8 cellular contexts compared by ENCODE assay signal in the genomic region with DNA sequence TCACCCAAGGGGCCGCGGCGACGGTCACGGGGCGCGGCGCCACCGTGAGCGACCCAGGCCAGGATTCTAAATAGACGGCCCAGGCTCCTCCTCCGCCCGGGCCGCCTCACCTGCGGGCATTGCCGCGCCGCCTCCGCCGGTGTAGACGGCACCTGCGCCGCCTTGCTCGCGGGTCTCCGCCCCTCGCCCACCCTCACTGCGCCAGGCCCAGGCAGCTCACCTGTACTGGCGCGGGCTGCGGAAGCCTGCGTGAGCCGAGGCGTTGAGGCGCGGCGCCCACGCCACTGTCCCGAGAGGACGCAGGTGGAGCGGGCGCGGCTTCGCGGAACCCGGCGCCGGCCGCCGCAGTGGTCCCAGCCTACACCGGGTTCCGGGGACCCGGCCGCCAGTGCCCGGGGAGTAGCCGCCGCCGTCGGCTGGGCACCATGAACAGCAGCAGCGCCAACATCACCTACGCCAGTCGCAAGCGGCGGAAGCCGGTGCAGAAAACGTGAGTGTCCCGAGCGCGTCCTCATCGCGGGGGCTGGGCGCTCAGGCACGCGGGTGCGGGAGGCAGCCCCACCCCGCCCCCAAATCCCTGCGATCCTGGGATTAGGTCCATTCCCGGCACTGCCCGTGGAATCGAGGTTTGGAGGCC. TPM values are rescaled to one million over a fixed set of nuclear protein-coding genes. Genes with fewer than 3 reads are reported as not detected.
A peak's percentile ranks its signal among the peaks of the same experiment; 100 is the strongest.
DNase-seq lines count a peak whose midpoint lies in the region; ATAC-seq and TF ChIP-seq lines count a peak whose summit lies in the region.

No MANE protein-coding gene starts in this region.

- H3K9me3 ChIP-seq in SK-N-MC (ENCODE audit: low read depth, low read length) (no peaks in the 10 kb centered on the region), sigmoid colon (no peaks in the 10 kb centered on the region)

- 0% methylated on average over 80 of the region's 80 CpGs for WGBS in sigmoid colon, 2 donors

- TF ChIP-seq POLR2A in sigmoid colon (IDR thresholded peaks at IDR 0.05), result no peak

- H3K36me3 ChIP-seq in SK-N-MC (ENCODE audit: insufficient read depth, low read length) (no peaks in the 10 kb centered on the region), sigmoid colon (no peaks in the 10 kb centered on the region)

- no peak for DNase-seq in SK-N-MC (ENCODE audit: low read depth, low spot score)
- DNase-seq in activated naive CD8-positive, alpha-beta T cell treated with anti-CD3 and anti-CD28 coated beads, Interleukin-2, amount 50 U/mL, for 16 hours (ENCODE audit: low read depth, low spot score), result peak; percentile 15
- peak; percentile 20 for DNase-seq in hepatic stellate cell (ENCODE audit: low spot score)
- peak; percentile 78 for DNase-seq in sigmoid colon
- no peak for DNase-seq in NCI-H187 treated with DMSO at 0.1 percent for 48 hours (lab: John Stamatoyannopoulos, UW)

- intact Hi-C loops in sigmoid colon (cut with DNase I), result loop anchor here (5.0 kb wide), 1 partner anchor 312 kb away; no protein-coding TSS in a partner anchor

- H3K4me3 ChIP-seq in SK-N-MC, result peak overlapping the region; percentile 85
- H3K4me3 ChIP-seq in sigmoid colon, result peak overlapping the region; percentile 93 to 99 (median 95)

- H3K9ac ChIP-seq in SK-N-MC (ENCODE audit: insufficient read length), result peak overlapping the region; percentile 69

- ATAC-seq in GM18867 (IDR thresholded peaks at IDR 0.05; ENCODE audit: unreplicated experiment) (peak; percentile 34), HG03103 (IDR thresholded peaks at IDR 0.05; ENCODE audit: low read depth, unreplicated experiment) (peak; percentile 28)

- TF ChIP-seq EP300 in sigmoid colon (IDR thresholded peaks at IDR 0.05), result peak in 1 of 4 donors; percentile 5

- no peaks in the 10 kb centered on the region for H3K27me3 ChIP-seq in sigmoid colon

- H3K27ac ChIP-seq in 22Rv1 (peak overlapping the region; percentile 77), SK-N-MC (no peak overlapping the region), sigmoid colon (peak overlapping the region; percentile 91 to 97 (median 93))

- H3K4me1 ChIP-seq in sigmoid colon, result peaks cover 0 to 29% (median 9%) of the 10 kb centered on the region in 4 donors

- TF ChIP-seq CTCF in 22Rv1 (IDR thresholded peaks at IDR 0.05) (0 out of 2 replicates have a peak, but pooled peaks have one; percentile 11), sigmoid colon (IDR thresholded peaks at IDR 0.05) (no peak)

RNA-seq across cellular contexts. Expression of gene AHR, which starts 0.5 kb away (rescaled TPM):
- total RNA-seq in sigmoid colon, result 10 to 100 TPM; 41.8 to 76.0 (median 49.8) TPM
- 10 to 100 TPM in 1 of 3 donors, 1 to 10 TPM in 2; 9.0 to 13.2 (median 9.2) TPM for polyA plus RNA-seq in sigmoid colon

Comparison
In these comparisons a context has a peak if more than half of its experiments do, and no peak if none do; other contexts are left out.
1. DNase-seq: peak in activated naive CD8-positive, alpha-beta T cell treated with anti-CD3 and anti-CD28 coated beads, Interleukin-2, amount 50 U/mL, for 16 hours (single experiment), hepatic stellate cell (single experiment) and sigmoid colon (single experiment); none in SK-N-MC (single experiment) and NCI-H187 treated with DMSO at 0.1 percent for 48 hours (single experiment).